15 cellular contexts compared by ENCODE assay signal in genomic region chr4:24924309-24924781, GRCh38. TPM values are rescaled to one million over a fixed set of nuclear protein-coding genes. Genes with fewer than 3 reads are reported as not detected.
DNase-seq lines count a peak whose midpoint lies in the region; ATAC-seq and TF ChIP-seq lines count a peak whose summit lies in the region.
"Had no signal": no experiment of that assay in that cellular context is flagged by ENCODE, and none has a peak within 500 bp of the region (broad histone marks: within the 10 kb centered on the region; RNA-seq: fewer than 3 reads in every experiment).

No MANE protein-coding gene starts in this region.

- DNase-seq in EL (peak; percentile 99), SK-MEL-5 (ENCODE audit: low read depth, low spot score) (peak; percentile 53), fibroblast of lung (ENCODE audit: low read depth in 2 of 2) (peak; percentile 93 to 99), retinal pigment epithelial cell (ENCODE audit: low read depth) (peak; percentile 98), GDM1 (lab: John Stamatoyannopoulos, UW) (no peak), OCI-LY7 (ENCODE audit: low spot score) (no peak)
- DNase-seq: lower lobe of right lung; NCI-H2081; NK-92 treated with Interleukin-12 subunit alpha and Interleukin-12 subunit beta, amount 100 ng/mL, for 24 hours; pancreas; stimulated activated CD4-positive, alpha-beta T cell treated with anti-CD3 and anti-CD28 coated beads, Interleukin-2, amount 100 ng/mL, for 24 hours had no signal

- CTCF ChIA-PET in OCI-LY7 (lab: Charles Lee; ENCODE audit: unreplicated experiment), result no interaction called here

- no peak for TF ChIP-seq CTCF in fibroblast of lung (conservative IDR thresholded peaks at IDR 0.05 in 1 of 2, IDR thresholded peaks at IDR 0.05 in 1 of 2; ENCODE audit: low read depth in 1 of 2, low read length in 2 of 2)
- no peak for TF ChIP-seq CTCF in retinal pigment epithelial cell (conservative IDR thresholded peaks at IDR 0.05; ENCODE audit: low read depth, low read length)
- TF ChIP-seq CTCF in OCI-LY7 (conservative IDR thresholded peaks at IDR 0.05; ENCODE audit: low read length), result no peak

- H4K20me1 ChIP-seq in fibroblast of lung (ENCODE audit: control insufficient read depth, extremely low read depth, insufficient read depth, low read length), result no peaks in the 10 kb centered on the region
- no peaks in the 10 kb centered on the region for H4K20me1 ChIP-seq in OCI-LY7 (ENCODE audit: insufficient read depth, low read length)

- no peak overlapping the region for H2AFZ ChIP-seq in fibroblast of lung (ENCODE audit: low read length)
- no peak overlapping the region for H2AFZ ChIP-seq in OCI-LY7 (ENCODE audit: low read length)

- H3K27ac ChIP-seq in fibroblast of lung (ENCODE audit: insufficient read depth, low read length), result no peak overlapping the region
- H3K27ac ChIP-seq in OCI-LY7 (ENCODE audit: low read depth, low read length, poor library complexity, severe bottlenecking), result no peak overlapping the region
- H3K27ac ChIP-seq: lower lobe of right lung, pancreas had no signal

- H3K79me2 ChIP-seq in fibroblast of lung (ENCODE audit: control insufficient read depth, insufficient read depth, low read length) (no peaks in the 10 kb centered on the region), OCI-LY7 (ENCODE audit: insufficient read depth, low read depth, low read length) (no peaks in the 10 kb centered on the region)

- H3K4me3 ChIP-seq in fibroblast of lung (replicated peaks in 1 of 4; ENCODE audit: control extremely low read depth in 1 of 4, insufficient read depth in 1 of 4, low read depth in 3 of 4, low read length in 4 of 4) (no peak overlapping the region), retinal pigment epithelial cell (ENCODE audit: low read length) (no peak overlapping the region), OCI-LY7 (ENCODE audit: low read depth, low read length, poor library complexity, severe bottlenecking) (no peak overlapping the region)
- H3K4me3 ChIP-seq: K562, lower lobe of right lung, pancreas had no signal

- no peaks in the 10 kb centered on the region for H3K9me3 ChIP-seq in fibroblast of lung (ENCODE audit: control insufficient read depth, insufficient read depth, low read depth, low read length)
- no peaks in the 10 kb centered on the region for H3K9me3 ChIP-seq in OCI-LY7 (ENCODE audit: low read length)
- H3K9me3 ChIP-seq: pancreas had no signal

- H3K4me2 ChIP-seq in fibroblast of lung (ENCODE audit: extremely low read depth, insufficient read depth, low read length) (no peak overlapping the region), OCI-LY7 (ENCODE audit: low read length) (no peak overlapping the region)

- H3K4me1 ChIP-seq in fibroblast of lung (ENCODE audit: control insufficient read depth, extremely low read depth, insufficient read depth, low read length) (peaks cover 11% of the 10 kb centered on the region), OCI-LY7 (ENCODE audit: insufficient read depth, low read length, poor library complexity, severe bottlenecking) (no peaks in the 10 kb centered on the region)
- H3K4me1 ChIP-seq: lower lobe of right lung had no signal

- POLR2A ChIA-PET in OCI-LY7 (lab: Charles Lee), result interaction anchor here (0.6 kb wide), 1 partner anchor 207 kb away, joined by 3 read pairs; no protein-coding TSS in a partner anchor

- H3K9ac ChIP-seq in fibroblast of lung (ENCODE audit: insufficient read depth, low read length), result no peak overlapping the region

- BruUV-seq in OCI-LY7 (replicated peaks; lab: Mats Ljungman, UMichigan), result no TSS peak

- intact Hi-C loops in OCI-LY7 (cut with micrococcal nuclease; ENCODE audit: unreplicated experiment), result no loop called here

- no peaks in the 10 kb centered on the region for H3K9me2 ChIP-seq in OCI-LY7 (ENCODE audit: insufficient read depth, low read length)

- H3K36me3 ChIP-seq in fibroblast of lung (ENCODE audit: control insufficient read depth, insufficient read depth, low read length), result no peaks in the 10 kb centered on the region
- no peaks in the 10 kb centered on the region for H3K36me3 ChIP-seq in OCI-LY7 (ENCODE audit: insufficient read depth, low read length)
- H3K36me3 ChIP-seq: lower lobe of right lung, pancreas had no signal

- in situ Hi-C loops in SK-MEL-5 (cut with HindIII; ENCODE audit: low pct_unique_long_range_greater_than_20kb, low sequenced_read_pairs), result no loop called here

- ATAC-seq in HG02571 (IDR thresholded peaks at IDR 0.05; ENCODE audit: unreplicated experiment) (no peak), GM19455 (IDR thresholded peaks at IDR 0.05; ENCODE audit: unreplicated experiment) (no peak)
- ATAC-seq: K562; stimulated activated memory B cell treated with anti-CD40 and anti-IgM and Interleukin-4, amounts not matched to agents 10 μg/mL and 1 μg/mL and 100 μg/mL, for 72 hours had no signal

- no peaks in the 10 kb centered on the region for H3K27me3 ChIP-seq in fibroblast of lung (ENCODE audit: control insufficient read depth, insufficient read depth, low read length)
- H3K27me3 ChIP-seq: pancreas had no signal

RNA-seq across cellular contexts. Expression of gene CCDC149, which starts 11.5 kb away (rescaled TPM):
- total RNA-seq in SK-MEL-5 (2014; rRNA removed; shearing (Covaris generic)), result 0.40 and 0.45 TPM in 2 replicates
- 0.29 and 0.30 TPM in 2 replicates for polyA plus RNA-seq in SK-MEL-5 (2015; cell fraction: cytosol; rRNA removed)
- polyA plus RNA-seq in SK-MEL-5 (2015; cell fraction: nucleus; rRNA removed), result 0.08 and 0.94 TPM in 2 replicates
- total RNA-seq in fibroblast of lung (11.0 and 13.9 TPM in 2 replicates), OCI-LY7 (2022) (not detected in 2 replicates)
- 11.4 and 14.6 TPM in 2 replicates for polyA plus RNA-seq in fibroblast of lung
- 9.0 and 12.6 TPM in 2 replicates for polyA plus RNA-seq in fibroblast of lung (2012)
- 6.6 and 23.5 TPM in 2 replicates for polyA minus RNA-seq in fibroblast of lung (ENCODE audit: low replicate concordance)
- total RNA-seq in OCI-LY7 (2014; rRNA removed; shearing (Covaris generic)), result not detected in 2 replicates

Comparison
In these comparisons a context has a peak if more than half of its experiments do, and no peak if none do; other contexts are left out.
1. DNase-seq: peak in EL (single experiment), SK-MEL-5 (single experiment), fibroblast of lung (2 of 2) and retinal pigment epithelial cell (single experiment); none in GDM1 (single experiment) and OCI-LY7 (single experiment).